Comparison of ENCODE assay signal across 8 cellular contexts in the genomic region with DNA sequence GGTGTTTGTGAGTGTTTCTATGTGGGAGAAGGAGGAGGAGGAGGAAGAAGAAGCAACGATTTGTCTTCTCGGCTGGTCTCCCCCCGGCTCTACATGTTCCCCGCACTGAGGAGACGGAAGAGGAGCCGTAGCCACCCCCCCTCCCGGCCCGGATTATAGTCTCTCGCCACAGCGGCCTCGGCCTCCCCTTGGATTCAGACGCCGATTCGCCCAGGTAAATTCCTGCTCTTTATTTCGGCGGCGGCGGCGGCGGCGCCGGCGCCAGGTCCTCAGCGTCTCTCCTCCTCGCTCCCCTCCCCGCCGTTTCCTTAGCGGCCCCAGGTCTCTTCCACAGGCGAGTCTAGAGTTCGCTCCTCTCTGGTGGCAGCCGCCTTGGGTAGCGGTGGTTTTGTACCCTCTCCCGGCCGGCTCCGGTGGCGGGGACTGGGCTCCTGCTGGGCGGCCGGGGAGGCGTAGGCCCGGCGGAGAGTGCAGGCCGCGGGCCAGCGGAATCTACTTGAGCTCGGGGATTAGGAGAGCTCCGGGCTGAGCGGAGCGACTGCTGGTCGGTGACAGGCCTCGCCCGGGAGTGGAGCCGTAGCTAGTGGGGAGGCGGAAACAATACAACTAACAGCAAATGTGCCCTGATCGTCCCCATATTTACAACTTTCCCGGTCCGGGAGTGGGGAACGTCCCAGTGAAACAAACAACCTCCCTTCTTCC. TPM values are rescaled to one million over a fixed set of nuclear protein-coding genes. Genes with fewer than 3 reads are reported as not detected.
DNase-seq lines count a peak whose midpoint lies in the region; ATAC-seq and TF ChIP-seq lines count a peak whose summit lies in the region.

No MANE protein-coding gene starts in this region.

- BruUV-seq in Caco-2 (replicated peaks; lab: Mats Ljungman, UMichigan) = no TSS peak

- H3K4me3 ChIP-seq in Caco-2 (ENCODE audit: low read depth, low read length) = peak overlapping the region; percentile 52
- H3K4me3 ChIP-seq in LNCaP clone FGC (ENCODE audit: low read depth, low read length) = peak overlapping the region; percentile 80

- CTCF ChIA-PET in Caco-2 (lab: Charles Lee) = interaction anchor here (0.6 to 1.1 kb wide), 4 partner anchors 68 to 1661 kb away, joined by 3 to 5 read pairs (median 3); no protein-coding TSS in a partner anchor

- H3K27me3 ChIP-seq in Caco-2 (replicated peaks; ENCODE audit: control insufficient read depth, insufficient read depth, low read length) = no peaks in the 10 kb centered on the region

- in situ Hi-C loops in SK-MEL-5 (cut with HindIII; ENCODE audit: low pct_unique_long_range_greater_than_20kb, low sequenced_read_pairs) = no loop called here

- peak; percentile 68 to 69 for DNase-seq in Caco-2
- DNase-seq in LNCaP clone FGC (ENCODE audit: low read depth) = no peak
- peak; percentile 60 for DNase-seq in SK-MEL-5 (ENCODE audit: low read depth, low spot score)
- DNase-seq in activated naive CD8-positive, alpha-beta T cell treated with anti-CD3 and anti-CD28 coated beads, Interleukin-2, amount 50 U/mL, for 24 hours = peak; percentile 59
- peak; percentile 76 for DNase-seq in left cardiac atrium
- DNase-seq in posterior vena cava (ENCODE audit: low spot score) = peak; percentile 90
- peak; percentile 72 for DNase-seq in ureter (ENCODE audit: low spot score)

- H3K4me1 ChIP-seq in Caco-2 = peaks cover 31% of the 10 kb centered on the region

- H3K36me3 ChIP-seq in Caco-2 (ENCODE audit: control insufficient read depth, insufficient read depth, low read length) = no peaks in the 10 kb centered on the region

- H3K27me3 Mint-ChIP-seq in Caco-2 (ENCODE audit: insufficient read depth, unreplicated experiment) = no peaks in the 10 kb centered on the region
- H3K27me3 Mint-ChIP-seq in activated naive CD8-positive, alpha-beta T cell treated with anti-CD3 and anti-CD28 coated beads, Interleukin-2, amount 50 U/mL, for 24 hours = no peaks in the 10 kb centered on the region

- peak; percentile 16 for ATAC-seq in GM21737 (IDR thresholded peaks at IDR 0.05; ENCODE audit: unreplicated experiment)
- ATAC-seq in activated naive CD8-positive, alpha-beta T cell treated with anti-CD3 and anti-CD28 coated beads, Interleukin-2, amount 50 U/mL, for 24 hours = peak; percentile 45
- ATAC-seq in left cardiac atrium = peak; percentile 56 to 70

- H3K27ac Mint-ChIP-seq in Caco-2 (ENCODE audit: unreplicated experiment) = peak overlapping the region; percentile 95
- peak overlapping the region; percentile 98 for H3K27ac Mint-ChIP-seq in activated naive CD8-positive, alpha-beta T cell treated with anti-CD3 and anti-CD28 coated beads, Interleukin-2, amount 50 U/mL, for 24 hours

- peaks cover 16% of the 10 kb centered on the region for H3K36me3 Mint-ChIP-seq in Caco-2 (ENCODE audit: insufficient read depth, unreplicated experiment)
- H3K36me3 Mint-ChIP-seq in activated naive CD8-positive, alpha-beta T cell treated with anti-CD3 and anti-CD28 coated beads, Interleukin-2, amount 50 U/mL, for 24 hours (ENCODE audit: low read depth) = peaks cover 9% of the 10 kb centered on the region

- H3K9me3 ChIP-seq in Caco-2 = no peaks in the 10 kb centered on the region

- peak overlapping the region; percentile 93 for H3K4me3 Mint-ChIP-seq in Caco-2 (ENCODE audit: unreplicated experiment)
- H3K4me3 Mint-ChIP-seq in activated naive CD8-positive, alpha-beta T cell treated with anti-CD3 and anti-CD28 coated beads, Interleukin-2, amount 50 U/mL, for 24 hours = peak overlapping the region; percentile 89

- POLR2A ChIA-PET in Caco-2 (lab: Charles Lee) = interaction anchor here (0.6 to 1.0 kb wide), 2 partner anchors 137 to 724 kb away, joined by 4 read pairs; no protein-coding TSS in a partner anchor

- intact Hi-C loops in Caco-2 (cut with micrococcal nuclease; ENCODE audit: unreplicated experiment) = loop anchor here (1.0 to 10.0 kb wide), 4 partner anchors 68 to 272 kb away; a partner anchor contains a TSS
- intact Hi-C loops in left cardiac atrium (cut with DNase I) = loop anchor here (5.0 to 10.0 kb wide), 2 partner anchors 65 to 68 kb away; no protein-coding TSS in a partner anchor
- intact Hi-C loops in posterior vena cava (cut with DNase I) = loop anchor here in 1 of 2 donors (10.0 kb wide), 1 partner anchor 142 kb away; no protein-coding TSS in a partner anchor

- peaks cover 19% of the 10 kb centered on the region for H3K4me1 Mint-ChIP-seq in Caco-2 (ENCODE audit: low read depth, unreplicated experiment)
- peaks cover 57% of the 10 kb centered on the region for H3K4me1 Mint-ChIP-seq in activated naive CD8-positive, alpha-beta T cell treated with anti-CD3 and anti-CD28 coated beads, Interleukin-2, amount 50 U/mL, for 24 hours

- TF ChIP-seq CTCF in Caco-2 (IDR thresholded peaks at IDR 0.05; ENCODE audit: insufficient read depth in 1 of 2, low read depth in 1 of 2, low read length in 1 of 2, severe bottlenecking in 1 of 2, unreplicated experiment in 1 of 2) (no peak), LNCaP clone FGC (IDR thresholded peaks at IDR 0.05; ENCODE audit: control insufficient read depth, extremely low read depth, insufficient read depth) (no peak)

- no peaks in the 10 kb centered on the region for H3K9me3 Mint-ChIP-seq in Caco-2 (ENCODE audit: unreplicated experiment)
- no peaks in the 10 kb centered on the region for H3K9me3 Mint-ChIP-seq in activated naive CD8-positive, alpha-beta T cell treated with anti-CD3 and anti-CD28 coated beads, Interleukin-2, amount 50 U/mL, for 24 hours

RNA-seq across cellular contexts. Expression of a gene that starts 0.5 kb away (rescaled TPM):
- total RNA-seq in Caco-2 (2022) (48.1 and 61.6 TPM in 2 replicates), left cardiac atrium (10 to 100 TPM; 40.2 to 46.6 TPM), posterior vena cava (10 to 100 TPM; 49.3 to 58.6 TPM), ureter (92.7 TPM)
- total RNA-seq in SK-MEL-5 (2014; rRNA removed; shearing (Covaris generic)) = 21.2 and 29.3 TPM in 2 replicates
- 20.2 and 28.5 TPM in 2 replicates for polyA plus RNA-seq in SK-MEL-5 (2015; cell fraction: cytosol; rRNA removed)
- polyA plus RNA-seq in SK-MEL-5 (2015; cell fraction: nucleus; rRNA removed) = 29.1 and 29.5 TPM in 2 replicates
